In the genomic region with DNA sequence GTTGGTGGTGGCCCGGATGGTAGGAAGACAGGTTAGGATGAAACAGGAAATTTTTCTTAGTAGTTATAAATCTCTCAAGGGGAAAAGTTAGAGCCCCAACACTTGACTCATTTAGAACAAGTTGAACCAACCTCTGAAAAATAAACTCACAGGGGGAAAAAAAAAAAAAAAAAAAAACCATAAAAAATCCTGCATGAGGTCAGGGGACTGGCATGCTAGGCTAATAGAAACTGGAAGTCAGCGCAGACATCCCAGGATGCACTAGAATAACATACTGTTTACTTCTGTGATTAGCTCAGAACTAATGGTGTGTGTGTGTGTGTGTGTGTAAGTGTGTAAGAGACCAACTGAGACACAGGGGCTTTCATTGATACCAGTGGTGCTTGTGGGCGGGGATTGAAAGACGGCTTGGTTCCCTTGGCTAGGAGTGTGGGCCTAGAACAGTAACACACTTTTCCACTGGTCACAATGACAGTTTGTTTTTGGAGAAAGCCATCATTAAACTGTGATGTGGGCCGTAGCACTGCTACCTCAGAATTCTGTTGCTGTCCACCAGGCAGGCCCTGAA, we compare ENCODE assay signal across 23 cellular contexts.
DNase-seq lines count a peak whose midpoint lies in the region; ATAC-seq and TF ChIP-seq lines count a peak whose summit lies in the region.
"Had no signal": no experiment of that assay in that cellular context is flagged by ENCODE, and none has a peak within 500 bp of the region (broad histone marks: within the 10 kb centered on the region; RNA-seq: fewer than 3 reads in every experiment).

No MANE protein-coding gene starts in this region.

- no peaks in the 10 kb centered on the region for H3K36me3 Mint-ChIP-seq in activated T-helper 2 cell treated with anti-CD3 and anti-CD28 coated beads, Interferon-gamma antibody, Interleukin-2, Interleukin-4, amounts not matched to agents 10 μg/mL and 5 μg/mL and 100 μg/mL, durations not matched to agents 14 hours and 24 hours and 36 hours (ENCODE audit: low read depth)

- no peaks in the 10 kb centered on the region for H3K4me1 Mint-ChIP-seq in activated T-helper 2 cell treated with anti-CD3 and anti-CD28 coated beads, Interferon-gamma antibody, Interleukin-2, Interleukin-4, amounts not matched to agents 10 μg/mL and 5 μg/mL and 100 μg/mL, durations not matched to agents 14 hours and 24 hours and 36 hours (ENCODE audit: low read depth)
- H3K4me1 Mint-ChIP-seq: B cell had no signal

- TF ChIP-seq CTCF in body of pancreas (IDR thresholded peaks at IDR 0.05) = no peak

- no peaks in the 10 kb centered on the region for H3K27me3 ChIP-seq in body of pancreas
- H3K27me3 ChIP-seq: left lung, sigmoid colon, uterus had no signal

- no peak overlapping the region for H3K4me3 ChIP-seq in body of pancreas
- H3K4me3 ChIP-seq: GM12878, left lung, sigmoid colon, uterus had no signal

- peaks cover 2% of the 10 kb centered on the region for H3K27me3 Mint-ChIP-seq in activated T-helper 2 cell treated with anti-CD3 and anti-CD28 coated beads, Interferon-gamma antibody, Interleukin-2, Interleukin-4, amounts not matched to agents 10 μg/mL and 5 μg/mL and 100 μg/mL, durations not matched to agents 14 hours and 24 hours and 36 hours (ENCODE audit: low read depth)
- H3K27me3 Mint-ChIP-seq: activated naive CD8-positive, alpha-beta T cell treated with anti-CD3 and anti-CD28 coated beads, Interleukin-2, amount 50 U/mL, for 24 hours; B cell had no signal

- intact Hi-C loops in body of pancreas (cut with DNase I) = no loop called here
- intact Hi-C loops in activated T-helper 2 cell treated with anti-CD3 and anti-CD28 coated beads, Interferon-gamma antibody, Interleukin-2, Interleukin-4, amounts not matched to agents 10 μg/mL and 5 μg/mL and 100 μg/mL, durations not matched to agents 14 hours and 24 hours and 36 hours (cut with micrococcal nuclease) = no loop called here

- H3K9me3 Mint-ChIP-seq in activated T-helper 2 cell treated with anti-CD3 and anti-CD28 coated beads, Interferon-gamma antibody, Interleukin-2, Interleukin-4, amounts not matched to agents 10 μg/mL and 5 μg/mL and 100 μg/mL, durations not matched to agents 14 hours and 24 hours and 36 hours = no peaks in the 10 kb centered on the region
- H3K9me3 Mint-ChIP-seq: activated T-helper 1 cell treated with anti-CD3 and anti-CD28 coated beads, Interleukin-12 subunit alpha, Interleukin-12 subunit beta, Interleukin-2, Interleukin-4 antibody, amounts not matched to agents 30 ng/mL and 10 ng/mL and 1 ng/mL, durations not matched to agents 14 hours and 24 hours and 36 hours; T-helper 2 cell treated with Interferon-gamma antibody and Interleukin-4, amounts not matched to agents 5 μg/mL and 100 μg/mL, for 36 hours had no signal

- H3K36me3 ChIP-seq in body of pancreas (replicated peaks in 1 of 2; ENCODE audit: insufficient read depth in 1 of 2, low read depth in 2 of 2) = no peaks in the 10 kb centered on the region
- H3K36me3 ChIP-seq: left lung, sigmoid colon, uterus had no signal

- no peaks in the 10 kb centered on the region for H3K9me3 ChIP-seq in body of pancreas
- H3K9me3 ChIP-seq: Caco-2, sigmoid colon, uterus had no signal

- ATAC-seq in body of pancreas = peak; percentile 42
- ATAC-seq: activated naive CD8-positive, alpha-beta T cell treated with anti-CD3 and anti-CD28 coated beads, Interleukin-2, amount 50 U/mL, for 24 hours; GM12878; left lung had no signal

- DNase-seq in GM04503 (ENCODE audit: low read depth) = peak; percentile 35
- DNase-seq in body of pancreas = no peak
- DNase-seq in kidney tubule cell (ENCODE audit: low spot score) = peak; percentile 62
- DNase-seq in smooth muscle cell of the brain vasculature (ENCODE audit: low read depth, low spot score) = peak; percentile 7
- no peak for DNase-seq in activated CD4-positive, alpha-beta T cell treated with anti-CD3 and anti-CD28 coated beads for 1 hour
- no peak for DNase-seq in activated T-helper 2 cell treated with anti-CD3 and anti-CD28 coated beads, Interferon-gamma antibody, Interleukin-2, Interleukin-4, amounts not matched to agents 10 μg/mL and 5 μg/mL and 100 μg/mL, durations not matched to agents 14 hours and 24 hours and 36 hours (ENCODE audit: low spot score)
- DNase-seq in islet precursor cell = no peak
- DNase-seq in hippocampal formation (lab: John Stamatoyannopoulos, UW) = no peak
- DNase-seq: activated CD4-positive, CD25-positive, alpha-beta regulatory T cell; activated naive CD8-positive, alpha-beta T cell treated with anti-CD3 and anti-CD28 coated beads, Interleukin-2, amount 50 U/mL, for 24 hours; Caco-2; foreskin melanocyte; H7; Kasumi-1; left lung; NCI-H1105 treated with DMSO at 0.1 percent for 48 hours; NCI-H526 treated with DMSO at 0.1 percent for 48 hours; sigmoid colon; uterus had no signal

- WGBS in body of pancreas, 2 donors = 84 to 92% methylated on average over 5 of the region's 5 CpGs

- no peak overlapping the region for H3K27ac ChIP-seq in body of pancreas
- H3K27ac ChIP-seq: left lung, sigmoid colon, uterus had no signal

- TF ChIP-seq POLR2A in body of pancreas (IDR thresholded peaks at IDR 0.05) = no peak

- no peak overlapping the region for H3K27ac Mint-ChIP-seq in activated T-helper 2 cell treated with anti-CD3 and anti-CD28 coated beads, Interferon-gamma antibody, Interleukin-2, Interleukin-4, amounts not matched to agents 10 μg/mL and 5 μg/mL and 100 μg/mL, durations not matched to agents 14 hours and 24 hours and 36 hours
- H3K27ac Mint-ChIP-seq: activated naive CD8-positive, alpha-beta T cell treated with anti-CD3 and anti-CD28 coated beads, Interleukin-2, amount 50 U/mL, for 24 hours; activated T-helper 1 cell treated with anti-CD3 and anti-CD28 coated beads, Interleukin-12 subunit alpha, Interleukin-12 subunit beta, Interleukin-2, Interleukin-4 antibody, amounts not matched to agents 30 ng/mL and 10 ng/mL and 1 ng/mL, durations not matched to agents 14 hours and 24 hours and 36 hours; B cell; T-helper 2 cell treated with Interferon-gamma antibody and Interleukin-4, amounts not matched to agents 5 μg/mL and 100 μg/mL, for 36 hours had no signal

- H3K4me3 Mint-ChIP-seq in activated T-helper 2 cell treated with anti-CD3 and anti-CD28 coated beads, Interferon-gamma antibody, Interleukin-2, Interleukin-4, amounts not matched to agents 10 μg/mL and 5 μg/mL and 100 μg/mL, durations not matched to agents 14 hours and 24 hours and 36 hours (ENCODE audit: low read depth) = no peak overlapping the region
- H3K4me3 Mint-ChIP-seq: activated naive CD8-positive, alpha-beta T cell treated with anti-CD3 and anti-CD28 coated beads, Interleukin-2, amount 50 U/mL, for 24 hours; activated T-helper 1 cell treated with anti-CD3 and anti-CD28 coated beads, Interleukin-12 subunit alpha, Interleukin-12 subunit beta, Interleukin-2, Interleukin-4 antibody, amounts not matched to agents 30 ng/mL and 10 ng/mL and 1 ng/mL, durations not matched to agents 14 hours and 24 hours and 36 hours; B cell; T-helper 2 cell treated with Interferon-gamma antibody and Interleukin-4, amounts not matched to agents 5 μg/mL and 100 μg/mL, for 36 hours had no signal

- no peaks in the 10 kb centered on the region for H3K4me1 ChIP-seq in body of pancreas
- H3K4me1 ChIP-seq: Caco-2, left lung, uterus had no signal

Comparison
In these comparisons a context has a peak if more than half of its experiments do, and no peak if none do; other contexts are left out.
1. DNase-seq: peak in GM04503 (single experiment), kidney tubule cell (single experiment) and smooth muscle cell of the brain vasculature (single experiment); none in body of pancreas (0 of 4), activated CD4-positive, alpha-beta T cell treated with anti-CD3 and anti-CD28 coated beads for 1 hour (single experiment), activated T-helper 2 cell treated with anti-CD3 and anti-CD28 coated beads, Interferon-gamma antibody, Interleukin-2, Interleukin-4, amounts not matched to agents 10 μg/mL and 5 μg/mL and 100 μg/mL, durations not matched to agents 14 hours and 24 hours and 36 hours (single experiment), islet precursor cell (single experiment) and hippocampal formation (0 of 2).